In the genomic region with DNA sequence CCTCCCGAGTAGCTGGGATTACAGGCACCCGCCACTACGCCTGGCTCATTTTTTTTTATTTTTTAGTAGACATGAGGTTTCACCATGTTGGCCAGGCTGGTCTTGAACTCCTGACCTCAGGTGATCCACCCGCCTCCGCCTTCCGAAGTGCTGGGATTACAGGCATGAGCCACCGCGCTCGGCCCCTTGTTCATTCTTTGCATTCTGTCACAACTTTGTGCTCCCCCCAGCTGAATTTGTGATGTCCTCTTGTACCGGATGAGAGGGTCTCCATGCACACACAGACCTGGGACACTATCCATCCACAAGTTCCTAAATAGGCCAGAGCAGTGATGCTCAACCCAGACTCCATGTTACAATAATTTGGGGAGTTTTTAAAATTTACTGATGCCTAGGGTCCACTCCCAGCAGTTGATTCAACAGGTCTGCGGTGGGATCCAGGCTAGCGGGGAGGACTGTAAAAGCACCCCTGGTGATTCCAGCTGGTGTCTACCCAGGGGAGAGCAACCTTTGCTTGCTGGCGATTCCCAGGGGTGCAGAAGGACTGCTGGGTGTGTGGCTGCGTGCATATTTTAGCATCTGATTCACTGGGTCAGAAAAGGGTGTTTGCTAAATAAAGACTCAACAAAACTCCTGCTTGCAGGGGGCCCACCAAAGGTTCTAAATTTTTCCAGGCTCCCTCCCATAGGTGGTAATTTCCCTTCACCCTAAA, we compare ENCODE assay signal across 8 cellular contexts. TPM values are rescaled to one million over a fixed set of nuclear protein-coding genes. Genes with fewer than 3 reads are reported as not detected.
A peak's percentile ranks its signal among the peaks of the same experiment; 100 is the strongest.
DNase-seq lines count a peak whose midpoint lies in the region; ATAC-seq, FAIRE-seq and TF ChIP-seq lines count a peak whose summit lies in the region.

No MANE protein-coding gene starts in this region.

- no peaks in the 10 kb centered on the region for H3K79me1 ChIP-seq in H9 (ENCODE audit: insufficient read depth, low read depth, low read length, poor library complexity, severe bottlenecking)

- peak overlapping the region; percentile 63 for H3K4me3 ChIP-seq in AG04449 (ENCODE audit: low read depth, low read length)
- peak overlapping the region; percentile 96 for H3K4me3 ChIP-seq in K562
- H3K4me3 ChIP-seq in mucosa of stomach (ENCODE audit: low read length): peak overlapping the region; percentile 67

- no peak overlapping the region for H3K56ac ChIP-seq in H9 (ENCODE audit: insufficient read length, low read depth, low read length)

- ATAC-seq in K562 (no peak), left colon (no peak)

- peaks cover 0 to 2% (median 2%) of the 10 kb centered on the region in 3 experiments; a peak in 5 of 7 replicates for H3K36me3 Mint-ChIP-seq in H9 (ENCODE audit: insufficient read depth in 1 of 3, low read depth in 3 of 3)

- no peak for DNase-seq in AG04449 (ENCODE audit: low read depth, low spot score)
- no peak for DNase-seq in H9
- DNase-seq in K562 (ENCODE audit: extremely low read depth in 1 of 4, low spot score in 3 of 4): no peak
- DNase-seq in stimulated activated CD8-positive, alpha-beta memory T cell treated with anti-CD3 and anti-CD28 coated beads, Interleukin-4, amount 100 ng/mL, for 48 hours: no peak
- DNase-seq in kidney glomerular epithelial cell (lab: John Stamatoyannopoulos, UW): no peak
- no peak for DNase-seq in globus pallidus (ENCODE audit: low spot score)
- DNase-seq in left colon: no peak

- H2BK15ac ChIP-seq in H9 (ENCODE audit: low read depth, low read length): no peak overlapping the region

- POLR2A ChIA-PET in AG04449 (lab: Yijun Ruan, JAX) (no interaction called here), K562 (lab: Yijun Ruan, JAX) (interaction anchor here (0.6 to 1.1 kb wide), 3 partner anchors 9 to 1081 kb away, joined by 3 read pairs; a partner anchor contains a TSS)

- no peak overlapping the region for H3K23ac ChIP-seq in H9 (ENCODE audit: insufficient read length, low read depth, low read length)

- no peak overlapping the region for H2AK5ac ChIP-seq in H9 (ENCODE audit: insufficient read length, low read length)

- H3K36me3 ChIP-seq in K562 (ENCODE audit: control insufficient read depth, insufficient read depth, low read length) (peaks cover 19% of the 10 kb centered on the region; the same call in 2 of the 3 replicates), mucosa of stomach (ENCODE audit: control insufficient read depth, insufficient read depth, low read length) (no peaks in the 10 kb centered on the region)

- H4K20me1 ChIP-seq in H9 (ENCODE audit: control insufficient read depth, insufficient read depth, insufficient read length) (no peaks in the 10 kb centered on the region), K562 (replicated peaks; ENCODE audit: control insufficient read depth, insufficient read depth, low read length) (no peaks in the 10 kb centered on the region)

- no peak for TF ChIP-seq RAD21 in K562 (CRISPR knock-in tag; conservative IDR thresholded peaks at IDR 0.05 in 1 of 2, IDR thresholded peaks at IDR 0.05 in 1 of 2)

- H3K27me3 ChIP-seq in H9 (ENCODE audit: insufficient read depth, low read length): peaks cover 13% of the 10 kb centered on the region; the same call in 1 of the 2 replicates
- H3K27me3 ChIP-seq in K562 (ENCODE audit: control insufficient read depth in 2 of 2, insufficient read depth in 2 of 2, low read length in 2 of 2): no peaks in the 10 kb centered on the region
- no peaks in the 10 kb centered on the region for H3K27me3 ChIP-seq in mucosa of stomach (ENCODE audit: control insufficient read depth, insufficient read depth, low read length)

- H4K8ac ChIP-seq in H9 (replicated peaks; ENCODE audit: insufficient read length, low read depth, low read length): no peak overlapping the region

- peak overlapping the region; percentile 61 for H3K4me2 ChIP-seq in H9 (ENCODE audit: insufficient read depth, insufficient read length, low read length)
- peak overlapping the region; percentile 72 for H3K4me2 ChIP-seq in K562 (ENCODE audit: insufficient read depth, low read length)

- H3K9ac ChIP-seq in H9 (ENCODE audit: extremely low read depth, insufficient read length, low read length): no peak overlapping the region
- H3K9ac ChIP-seq in K562 (ENCODE audit: insufficient read depth in 1 of 2, low read depth in 2 of 2, low read length in 2 of 2): peak overlapping the region; percentile 95 to 98
- peak overlapping the region; percentile 61 for H3K9ac ChIP-seq in mucosa of stomach (ENCODE audit: low read length)

- BruUV-seq in K562 (replicated peaks; lab: Mats Ljungman, UMichigan): no TSS peak

- TF ChIP-seq CTCF in AG04449 (IDR thresholded peaks at IDR 0.05; ENCODE audit: insufficient read depth, low read length, missing control alignments) (no peak), H9 (conservative IDR thresholded peaks at IDR 0.05) (no peak), K562 (IDR thresholded peaks at IDR 0.05 in 2 of 3, conservative IDR thresholded peaks at IDR 0.05 in 1 of 3; ENCODE audit: insufficient read depth in 2 of 3, low read depth in 1 of 3, low read length in 3 of 3) (no peak)

- no peak overlapping the region for H4K5ac ChIP-seq in H9 (ENCODE audit: insufficient read length, low read depth, low read length)

- H3K4ac ChIP-seq in H9 (ENCODE audit: low read depth, low read length): no peak overlapping the region

- H2BK12ac ChIP-seq in H9 (ENCODE audit: insufficient read length, low read depth, low read length): no peak overlapping the region

- H3K27me3 Mint-ChIP-seq in H9 (ENCODE audit: low read depth): peaks cover 60% of the 10 kb centered on the region

- H3K27ac Mint-ChIP-seq in H9: no peak overlapping the region

- TF ChIP-seq POLR2A in K562 (conservative IDR thresholded peaks at IDR 0.05): no peak

- no peaks in the 10 kb centered on the region; the same call in 1 of the 2 replicates for H3K4me1 ChIP-seq in H9 (ENCODE audit: insufficient read depth, low read length)
- H3K4me1 ChIP-seq in K562 (replicated peaks in 1 of 2; ENCODE audit: control insufficient read depth in 2 of 2, insufficient read depth in 2 of 2, low read length in 2 of 2): peaks cover 29 to 58% of the 10 kb centered on the region in 2 experiments; a peak in 4 of 5 replicates
- peaks cover 54% of the 10 kb centered on the region for H3K4me1 ChIP-seq in mucosa of stomach (ENCODE audit: control insufficient read depth, insufficient read depth, low read length)

- peaks cover 24% of the 10 kb centered on the region for H3K23me2 ChIP-seq in H9 (ENCODE audit: insufficient read length, low read depth, low read length, poor library complexity, severe bottlenecking)

- no peaks in the 10 kb centered on the region; a peak in 1 of 5 replicates for H3K9me3 Mint-ChIP-seq in H9

- no peak overlapping the region for H3K27ac ChIP-seq in H9 (ENCODE audit: insufficient read length, low read depth, low read length)
- H3K27ac ChIP-seq in K562 (ENCODE audit: extremely low read depth, low read depth, low read length): peak overlapping the region; percentile 99

- no peak overlapping the region for H3T11ph ChIP-seq in H9 (ENCODE audit: low read length)

- no peak for FAIRE-seq in K562 (lab: Jason Lieb, UNC)

- in situ Hi-C loops in K562 (cut with MboI): no loop called here

- intact Hi-C loops in K562 (cut with micrococcal nuclease) (no loop called here), left colon (cut with DNase I, micrococcal nuclease) (no loop called here)

- no peak overlapping the region for H2BK120ac ChIP-seq in H9 (ENCODE audit: low read depth, low read length, poor library complexity, severe bottlenecking)

- no CpG with 5 or more reads among the region's 14 CpGs for WGBS in H9 (ENCODE audit: extremely low coverage, insufficient read length, low lambda C conversion rate)
- 49% methylated on average over 12 of the region's 14 CpGs for WGBS in K562 (ENCODE audit: insufficient coverage, low coverage, missing lambda C conversion rate)

- CTCF ChIA-PET in AG04449 (lab: Yijun Ruan, JAX) (interaction anchor here (0.8 to 4.9 kb wide), 5 partner anchors 9 to 210 kb away, joined by 3 to 46 read pairs (median 6); a partner anchor contains a TSS), K562 (lab: Yijun Ruan, JAX; ENCODE audit: low intra/inter-chr PET ratio) (no interaction called here)

- H3K9me1 ChIP-seq in K562 (ENCODE audit: control insufficient read depth, insufficient read depth, low read length): peaks cover 3% of the 10 kb centered on the region

- H2BK20ac ChIP-seq in H9 (ENCODE audit: low read depth, low read length, poor library complexity, severe bottlenecking): no peak overlapping the region

- peaks cover 5% of the 10 kb centered on the region; the same call in 1 of the 2 replicates for H3K79me2 ChIP-seq in H9 (ENCODE audit: insufficient read depth, low read length)
- H3K79me2 ChIP-seq in K562 (ENCODE audit: control insufficient read depth, insufficient read depth, low read length): peaks cover 60% of the 10 kb centered on the region

- H4K91ac ChIP-seq in H9 (ENCODE audit: insufficient read length, low read depth, low read length): no peak overlapping the region

- peaks cover 25 to 39% of the 10 kb centered on the region in 2 experiments for H3K4me1 Mint-ChIP-seq in H9

- no peak for TF ChIP-seq EP300 in K562 (IDR thresholded peaks at IDR 0.05; ENCODE audit: low read length)

- peak overlapping the region; percentile 33 to 63; a peak in 4 of 5 replicates for H3K4me3 Mint-ChIP-seq in H9

- no peak overlapping the region for H2BK5ac ChIP-seq in H9 (ENCODE audit: insufficient read length, low read length)

- H3K9me3 ChIP-seq in H9 (ENCODE audit: control insufficient read depth, low read depth, low read length) (no peaks in the 10 kb centered on the region), K562 (replicated peaks; ENCODE audit: control insufficient read depth, insufficient read depth, low read depth, low read length) (no peaks in the 10 kb centered on the region), mucosa of stomach (ENCODE audit: control insufficient read depth, low read length) (no peaks in the 10 kb centered on the region)

- H2AFZ ChIP-seq in H9 (ENCODE audit: low read length): no peak overlapping the region
- no peak overlapping the region for H2AFZ ChIP-seq in K562 (ENCODE audit: low read depth, low read length)

- H3K14ac ChIP-seq in H9 (ENCODE audit: insufficient read depth, low read length): no peak overlapping the region

- H3K18ac ChIP-seq in H9 (ENCODE audit: insufficient read length, low read depth, low read length): no peak overlapping the region

RNA-seq across cellular contexts. Expression of a gene that starts 1.0 kb away (rescaled TPM):
- total RNA-seq in H9 (2021) (15.1 and 15.8 TPM in 2 replicates), K562 (2014; rRNA removed) (38.6 and 51.1 TPM in 2 replicates), K562 (2014; rRNA removed; fragmentation: Illumina TruSeq; extraction: Trizol) (14.5 and 15.3 TPM in 2 replicates), K562 (2015; rRNA removed; fragmentation: Illumina TruSeq; extraction: Trizol) (22.1 and 24.6 TPM in 2 replicates), K562 (2021) (32.5 and 32.9 TPM in 2 replicates), left colon (10 to 100 TPM; 14.5 to 15.0 TPM)
- total RNA-seq in K562 (2011; cell fraction: chromatin; rRNA removed; ENCODE audit: low replicate concordance): 39.9 and 84.0 TPM in 2 replicates
- 79.0 and 79.5 TPM in 2 replicates for total RNA-seq in K562 (2011; cell fraction: nucleolus; rRNA removed)
- 56.5 and 60.1 TPM in 2 replicates for total RNA-seq in K562 (2011; cell fraction: nucleoplasm; rRNA removed)
- polyA plus RNA-seq in K562 (2011; rRNA removed) (57.1 and 75.8 TPM in 2 replicates), K562 (2014; fragmentation: Illumina TruSeq; extraction: Trizol) (22.8 and 27.7 TPM in 2 replicates), K562 (2014; fragmentation: Nextera tagmentation; extraction: Ambion mirVana) (1 to 10 TPM; 3.6 to 7.0 TPM), K562 (2014; rRNA removed) (50.8 and 56.8 TPM in 2 replicates)
- 67.7 and 69.8 TPM in 2 replicates for polyA plus RNA-seq in K562 (2011; cell fraction: cytosol; rRNA removed)
- polyA plus RNA-seq in K562 (2011; cell fraction: nucleus; rRNA removed): 96.6 and 97.5 TPM in 2 replicates
- polyA plus RNA-seq in K562 (2012): 31.0 and 45.4 TPM in 2 replicates
- 15.3 and 20.9 TPM in 2 replicates for polyA minus RNA-seq in K562 (2011; rRNA and poly(A)+ RNA removed)
- polyA minus RNA-seq in K562 (2011; cell fraction: cytosol; rRNA and poly(A)+ RNA removed): 18.1 and 21.2 TPM in 2 replicates
- polyA minus RNA-seq in K562 (2011; cell fraction: nucleus; rRNA and poly(A)+ RNA removed): 22.6 and 30.2 TPM in 2 replicates

RNA-seq across cellular contexts. Expression of a gene that starts 5.9 kb away (rescaled TPM):
- 0.61 and 1.4 TPM in 2 replicates for total RNA-seq in H9 (2021)
- 4.5 and 12.0 TPM in 2 replicates for total RNA-seq in K562 (2011; cell fraction: chromatin; rRNA removed; ENCODE audit: low replicate concordance)
- total RNA-seq in K562 (2011; cell fraction: nucleolus; rRNA removed): 9.2 and 9.7 TPM in 2 replicates
- total RNA-seq in K562 (2011; cell fraction: nucleoplasm; rRNA removed): 4.2 and 5.0 TPM in 2 replicates
- 2.7 and 2.8 TPM in 2 replicates for total RNA-seq in K562 (2014; rRNA removed)
- 0.35 and 0.51 TPM in 2 replicates for total RNA-seq in K562 (2014; rRNA removed; fragmentation: Illumina TruSeq; extraction: Trizol)
- 0.36 and 0.60 TPM in 2 replicates for total RNA-seq in K562 (2015; rRNA removed; fragmentation: Illumina TruSeq; extraction: Trizol)
- 1.1 and 1.3 TPM in 2 replicates for total RNA-seq in K562 (2021)
- 0.93 and 2.8 TPM in 2 replicates for polyA plus RNA-seq in K562 (2011; rRNA removed)
- 1.1 and 1.7 TPM in 2 replicates for polyA plus RNA-seq in K562 (2011; cell fraction: cytosol; rRNA removed)
- 9.1 and 11.3 TPM in 2 replicates for polyA plus RNA-seq in K562 (2011; cell fraction: nucleus; rRNA removed)
- polyA plus RNA-seq in K562 (2012): 0.99 and 1.8 TPM in 2 replicates
- polyA plus RNA-seq in K562 (2014; fragmentation: Illumina TruSeq; extraction: Trizol): 0.46 and 0.70 TPM in 2 replicates
- under 1 TPM; 0.20 to 0.29 TPM for polyA plus RNA-seq in K562 (2014; fragmentation: Nextera tagmentation; extraction: Ambion mirVana)
- 0.88 TPM in 2 replicates for polyA plus RNA-seq in K562 (2014; rRNA removed)
- polyA minus RNA-seq in K562 (2011; rRNA and poly(A)+ RNA removed): 0.30 and 0.35 TPM in 2 replicates
- polyA minus RNA-seq in K562 (2011; cell fraction: cytosol; rRNA and poly(A)+ RNA removed): not detected in 2 replicates
- 1.5 and 3.0 TPM in 2 replicates for polyA minus RNA-seq in K562 (2011; cell fraction: nucleus; rRNA and poly(A)+ RNA removed)
- total RNA-seq in left colon: under 1 TPM; 0.47 to 0.49 TPM

RNA-seq across cellular contexts. Expression of a gene that starts 10.9 kb away (rescaled TPM):
- 23.0 and 23.4 TPM in 2 replicates for total RNA-seq in H9 (2021)
- total RNA-seq in K562 (2011; cell fraction: chromatin; rRNA removed; ENCODE audit: low replicate concordance): 31.9 and 82.5 TPM in 2 replicates
- 54.7 and 55.0 TPM in 2 replicates for total RNA-seq in K562 (2011; cell fraction: nucleolus; rRNA removed)
- 34.4 and 38.9 TPM in 2 replicates for total RNA-seq in K562 (2011; cell fraction: nucleoplasm; rRNA removed)
- total RNA-seq in K562 (2014; rRNA removed): 23.1 and 35.9 TPM in 2 replicates
- 14.9 and 17.4 TPM in 2 replicates for total RNA-seq in K562 (2014; rRNA removed; fragmentation: Illumina TruSeq; extraction: Trizol)
- 18.1 and 23.1 TPM in 2 replicates for total RNA-seq in K562 (2015; rRNA removed; fragmentation: Illumina TruSeq; extraction: Trizol)
- total RNA-seq in K562 (2021): 17.6 and 25.4 TPM in 2 replicates
- polyA plus RNA-seq in K562 (2011; rRNA removed): 40.4 and 47.7 TPM in 2 replicates
- polyA plus RNA-seq in K562 (2011; cell fraction: cytosol; rRNA removed): 43.2 and 60.1 TPM in 2 replicates
- 134 and 144 TPM in 2 replicates for polyA plus RNA-seq in K562 (2011; cell fraction: nucleus; rRNA removed)
- polyA plus RNA-seq in K562 (2012): 21.5 and 25.0 TPM in 2 replicates
- polyA plus RNA-seq in K562 (2014; fragmentation: Illumina TruSeq; extraction: Trizol): 23.2 and 24.4 TPM in 2 replicates
- 10 to 100 TPM; 27.5 to 40.4 TPM for polyA plus RNA-seq in K562 (2014; fragmentation: Nextera tagmentation; extraction: Ambion mirVana)
- polyA plus RNA-seq in K562 (2014; rRNA removed): 26.0 and 33.8 TPM in 2 replicates
- 26.6 and 39.0 TPM in 2 replicates for polyA minus RNA-seq in K562 (2011; rRNA and poly(A)+ RNA removed)
- polyA minus RNA-seq in K562 (2011; cell fraction: cytosol; rRNA and poly(A)+ RNA removed): 14.7 and 14.8 TPM in 2 replicates
- 22.8 and 39.8 TPM in 2 replicates for polyA minus RNA-seq in K562 (2011; cell fraction: nucleus; rRNA and poly(A)+ RNA removed)
- total RNA-seq in left colon: 10 to 100 TPM; 18.1 to 23.5 TPM

RNA-seq across cellular contexts. Expression of a gene that starts 11.0 kb away (rescaled TPM):
- total RNA-seq in H9 (2021) (16.8 and 19.0 TPM in 2 replicates), K562 (2014; rRNA removed) (13.8 and 18.8 TPM in 2 replicates), K562 (2014; rRNA removed; fragmentation: Illumina TruSeq; extraction: Trizol) (5.1 and 8.9 TPM in 2 replicates), K562 (2015; rRNA removed; fragmentation: Illumina TruSeq; extraction: Trizol) (9.4 and 10.0 TPM in 2 replicates), K562 (2021) (13.6 and 15.1 TPM in 2 replicates), left colon (10 to 100 TPM; 35.8 to 36.9 TPM)
- total RNA-seq in K562 (2011; cell fraction: chromatin; rRNA removed; ENCODE audit: low replicate concordance): 5.4 and 28.5 TPM in 2 replicates
- total RNA-seq in K562 (2011; cell fraction: nucleolus; rRNA removed): 35.3 and 36.0 TPM in 2 replicates
- total RNA-seq in K562 (2011; cell fraction: nucleoplasm; rRNA removed): 16.8 and 20.9 TPM in 2 replicates
- polyA plus RNA-seq in K562 (2011; rRNA removed) (12.3 and 15.3 TPM in 2 replicates), K562 (2014; fragmentation: Illumina TruSeq; extraction: Trizol) (6.4 and 10.0 TPM in 2 replicates), K562 (2014; fragmentation: Nextera tagmentation; extraction: Ambion mirVana) (1 to 10 TPM; 4.2 to 9.1 TPM), K562 (2014; rRNA removed) (13.6 and 16.6 TPM in 2 replicates)
- 21.5 and 40.7 TPM in 2 replicates for polyA plus RNA-seq in K562 (2011; cell fraction: cytosol; rRNA removed)
- polyA plus RNA-seq in K562 (2011; cell fraction: nucleus; rRNA removed): 15.0 and 24.7 TPM in 2 replicates
- polyA plus RNA-seq in K562 (2012): 14.0 and 15.3 TPM in 2 replicates
- 4.6 and 8.9 TPM in 2 replicates for polyA minus RNA-seq in K562 (2011; rRNA and poly(A)+ RNA removed)
- 6.6 and 8.0 TPM in 2 replicates for polyA minus RNA-seq in K562 (2011; cell fraction: cytosol; rRNA and poly(A)+ RNA removed)
- 7.5 and 8.1 TPM in 2 replicates for polyA minus RNA-seq in K562 (2011; cell fraction: nucleus; rRNA and poly(A)+ RNA removed)

RNA-seq across cellular contexts. Expression of a gene that starts 11.6 kb away (rescaled TPM):
- total RNA-seq in H9 (2021): 33.5 and 35.5 TPM in 2 replicates
- total RNA-seq in K562 (2011; cell fraction: chromatin; rRNA removed; ENCODE audit: low replicate concordance): 4.5 and 14.6 TPM in 2 replicates
- total RNA-seq in K562 (2011; cell fraction: nucleolus; rRNA removed): 13.3 and 14.6 TPM in 2 replicates
- total RNA-seq in K562 (2011; cell fraction: nucleoplasm; rRNA removed): 12.8 and 17.5 TPM in 2 replicates
- 39.9 TPM in 2 replicates for total RNA-seq in K562 (2014; rRNA removed)
- total RNA-seq in K562 (2014; rRNA removed; fragmentation: Illumina TruSeq; extraction: Trizol): 14.5 and 16.1 TPM in 2 replicates
- total RNA-seq in K562 (2015; rRNA removed; fragmentation: Illumina TruSeq; extraction: Trizol): 17.2 and 18.5 TPM in 2 replicates
- total RNA-seq in K562 (2021): 24.6 and 25.8 TPM in 2 replicates
- polyA plus RNA-seq in K562 (2011; rRNA removed): 28.0 and 28.4 TPM in 2 replicates
- 37.6 and 58.4 TPM in 2 replicates for polyA plus RNA-seq in K562 (2011; cell fraction: cytosol; rRNA removed)
- 21.9 and 23.6 TPM in 2 replicates for polyA plus RNA-seq in K562 (2011; cell fraction: nucleus; rRNA removed)
- polyA plus RNA-seq in K562 (2012): 19.2 and 26.6 TPM in 2 replicates
- 24.2 and 26.1 TPM in 2 replicates for polyA plus RNA-seq in K562 (2014; fragmentation: Illumina TruSeq; extraction: Trizol)
- polyA plus RNA-seq in K562 (2014; fragmentation: Nextera tagmentation; extraction: Ambion mirVana): 1 to 10 TPM; 2.8 to 4.4 TPM
- polyA plus RNA-seq in K562 (2014; rRNA removed): 60.5 and 67.5 TPM in 2 replicates
- polyA minus RNA-seq in K562 (2011; rRNA and poly(A)+ RNA removed): 7.5 and 10.5 TPM in 2 replicates
- polyA minus RNA-seq in K562 (2011; cell fraction: cytosol; rRNA and poly(A)+ RNA removed): 5.4 and 8.1 TPM in 2 replicates
- polyA minus RNA-seq in K562 (2011; cell fraction: nucleus; rRNA and poly(A)+ RNA removed): 4.4 and 6.6 TPM in 2 replicates
- total RNA-seq in left colon: 10 to 100 TPM; 26.7 to 29.1 TPM
